ENCODE assay signal across 1 cellular context in the genomic region with DNA sequence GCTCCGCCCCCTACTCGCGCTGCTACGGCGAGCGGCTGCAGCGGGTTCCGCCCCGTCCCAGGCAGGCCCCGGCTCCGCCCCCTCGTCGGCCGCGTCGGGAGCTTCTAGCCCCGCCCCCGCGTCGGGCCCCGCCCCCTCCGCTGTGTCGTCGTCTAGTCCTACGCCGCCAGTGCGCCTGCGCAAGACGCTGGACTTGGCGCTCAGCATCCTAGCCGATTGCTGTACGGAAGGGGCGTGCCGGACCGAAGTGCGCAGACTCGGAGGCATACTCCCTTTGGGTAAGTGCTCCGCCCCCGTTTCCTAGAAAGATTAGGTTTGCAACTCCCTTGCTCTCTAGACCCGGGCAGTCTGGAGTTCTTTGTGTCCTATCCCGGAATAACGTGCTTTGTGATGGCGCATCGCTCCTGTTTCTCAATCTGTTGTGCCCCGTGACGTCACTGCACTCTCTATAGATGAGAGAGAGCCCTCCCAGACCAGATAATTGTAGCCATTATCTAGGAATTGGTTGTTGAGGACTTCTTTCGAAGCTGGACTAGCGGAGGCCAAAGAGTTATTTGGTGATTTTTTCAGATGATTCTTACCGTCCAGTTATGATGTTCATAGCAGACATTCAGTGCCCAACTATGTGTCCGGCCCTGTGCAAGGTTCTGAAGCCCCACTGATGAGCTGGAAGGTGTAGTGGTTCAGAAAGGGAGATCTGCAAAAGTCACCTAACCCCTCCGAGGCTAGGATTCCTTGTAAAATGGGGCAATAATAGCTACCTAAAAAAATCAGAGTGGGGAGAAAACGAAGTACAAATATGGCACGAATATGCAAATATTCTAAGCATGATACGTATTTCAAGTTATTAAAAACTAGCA.
TF ChIP-seq lines count a peak whose summit lies in the region.

No MANE protein-coding gene starts in this region.

TF ChIP-seq in K562, 482 proteins besides CTCF, POLR2A, EP300 and RAD21 (continued from another document and continues in another):
- TF ChIP-seq, protein P1, sequence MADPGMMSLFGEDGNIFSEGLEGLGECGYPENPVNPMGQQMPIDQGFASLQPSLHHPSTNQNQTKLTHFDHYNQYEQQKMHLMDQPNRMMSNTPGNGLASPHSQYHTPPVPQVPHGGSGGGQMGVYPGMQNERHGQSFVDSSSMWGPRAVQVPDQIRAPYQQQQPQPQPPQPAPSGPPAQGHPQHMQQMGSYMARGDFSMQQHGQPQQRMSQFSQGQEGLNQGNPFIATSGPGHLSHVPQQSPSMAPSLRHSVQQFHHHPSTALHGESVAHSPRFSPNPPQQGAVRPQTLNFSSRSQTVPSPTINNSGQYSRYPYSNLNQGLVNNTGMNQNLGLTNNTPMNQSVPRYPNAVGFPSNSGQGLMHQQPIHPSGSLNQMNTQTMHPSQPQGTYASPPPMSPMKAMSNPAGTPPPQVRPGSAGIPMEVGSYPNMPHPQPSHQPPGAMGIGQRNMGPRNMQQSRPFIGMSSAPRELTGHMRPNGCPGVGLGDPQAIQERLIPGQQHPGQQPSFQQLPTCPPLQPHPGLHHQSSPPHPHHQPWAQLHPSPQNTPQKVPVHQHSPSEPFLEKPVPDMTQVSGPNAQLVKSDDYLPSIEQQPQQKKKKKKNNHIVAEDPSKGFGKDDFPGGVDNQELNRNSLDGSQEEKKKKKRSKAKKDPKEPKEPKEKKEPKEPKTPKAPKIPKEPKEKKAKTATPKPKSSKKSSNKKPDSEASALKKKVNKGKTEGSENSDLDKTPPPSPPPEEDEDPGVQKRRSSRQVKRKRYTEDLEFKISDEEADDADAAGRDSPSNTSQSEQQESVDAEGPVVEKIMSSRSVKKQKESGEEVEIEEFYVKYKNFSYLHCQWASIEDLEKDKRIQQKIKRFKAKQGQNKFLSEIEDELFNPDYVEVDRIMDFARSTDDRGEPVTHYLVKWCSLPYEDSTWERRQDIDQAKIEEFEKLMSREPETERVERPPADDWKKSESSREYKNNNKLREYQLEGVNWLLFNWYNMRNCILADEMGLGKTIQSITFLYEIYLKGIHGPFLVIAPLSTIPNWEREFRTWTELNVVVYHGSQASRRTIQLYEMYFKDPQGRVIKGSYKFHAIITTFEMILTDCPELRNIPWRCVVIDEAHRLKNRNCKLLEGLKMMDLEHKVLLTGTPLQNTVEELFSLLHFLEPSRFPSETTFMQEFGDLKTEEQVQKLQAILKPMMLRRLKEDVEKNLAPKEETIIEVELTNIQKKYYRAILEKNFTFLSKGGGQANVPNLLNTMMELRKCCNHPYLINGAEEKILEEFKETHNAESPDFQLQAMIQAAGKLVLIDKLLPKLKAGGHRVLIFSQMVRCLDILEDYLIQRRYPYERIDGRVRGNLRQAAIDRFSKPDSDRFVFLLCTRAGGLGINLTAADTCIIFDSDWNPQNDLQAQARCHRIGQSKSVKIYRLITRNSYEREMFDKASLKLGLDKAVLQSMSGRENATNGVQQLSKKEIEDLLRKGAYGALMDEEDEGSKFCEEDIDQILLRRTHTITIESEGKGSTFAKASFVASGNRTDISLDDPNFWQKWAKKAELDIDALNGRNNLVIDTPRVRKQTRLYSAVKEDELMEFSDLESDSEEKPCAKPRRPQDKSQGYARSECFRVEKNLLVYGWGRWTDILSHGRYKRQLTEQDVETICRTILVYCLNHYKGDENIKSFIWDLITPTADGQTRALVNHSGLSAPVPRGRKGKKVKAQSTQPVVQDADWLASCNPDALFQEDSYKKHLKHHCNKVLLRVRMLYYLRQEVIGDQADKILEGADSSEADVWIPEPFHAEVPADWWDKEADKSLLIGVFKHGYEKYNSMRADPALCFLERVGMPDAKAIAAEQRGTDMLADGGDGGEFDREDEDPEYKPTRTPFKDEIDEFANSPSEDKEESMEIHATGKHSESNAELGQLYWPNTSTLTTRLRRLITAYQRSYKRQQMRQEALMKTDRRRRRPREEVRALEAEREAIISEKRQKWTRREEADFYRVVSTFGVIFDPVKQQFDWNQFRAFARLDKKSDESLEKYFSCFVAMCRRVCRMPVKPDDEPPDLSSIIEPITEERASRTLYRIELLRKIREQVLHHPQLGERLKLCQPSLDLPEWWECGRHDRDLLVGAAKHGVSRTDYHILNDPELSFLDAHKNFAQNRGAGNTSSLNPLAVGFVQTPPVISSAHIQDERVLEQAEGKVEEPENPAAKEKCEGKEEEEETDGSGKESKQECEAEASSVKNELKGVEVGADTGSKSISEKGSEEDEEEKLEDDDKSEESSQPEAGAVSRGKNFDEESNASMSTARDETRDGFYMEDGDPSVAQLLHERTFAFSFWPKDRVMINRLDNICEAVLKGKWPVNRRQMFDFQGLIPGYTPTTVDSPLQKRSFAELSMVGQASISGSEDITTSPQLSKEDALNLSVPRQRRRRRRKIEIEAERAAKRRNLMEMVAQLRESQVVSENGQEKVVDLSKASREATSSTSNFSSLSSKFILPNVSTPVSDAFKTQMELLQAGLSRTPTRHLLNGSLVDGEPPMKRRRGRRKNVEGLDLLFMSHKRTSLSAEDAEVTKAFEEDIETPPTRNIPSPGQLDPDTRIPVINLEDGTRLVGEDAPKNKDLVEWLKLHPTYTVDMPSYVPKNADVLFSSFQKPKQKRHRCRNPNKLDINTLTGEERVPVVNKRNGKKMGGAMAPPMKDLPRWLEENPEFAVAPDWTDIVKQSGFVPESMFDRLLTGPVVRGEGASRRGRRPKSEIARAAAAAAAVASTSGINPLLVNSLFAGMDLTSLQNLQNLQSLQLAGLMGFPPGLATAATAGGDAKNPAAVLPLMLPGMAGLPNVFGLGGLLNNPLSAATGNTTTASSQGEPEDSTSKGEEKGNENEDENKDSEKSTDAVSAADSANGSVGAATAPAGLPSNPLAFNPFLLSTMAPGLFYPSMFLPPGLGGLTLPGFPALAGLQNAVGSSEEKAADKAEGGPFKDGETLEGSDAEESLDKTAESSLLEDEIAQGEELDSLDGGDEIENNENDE (IDR thresholded peaks at IDR 0.05; ENCODE audit: low read depth, low read length): no peak
- TF ChIP-seq POLR2H (tag; IDR thresholded peaks at IDR 0.05; ENCODE audit: low read depth) (peak; percentile 76), MECOM (CRISPR knock-in tag; IDR thresholded peaks at IDR 0.05) (no peak), CCAR2 (IDR thresholded peaks at IDR 0.05; ENCODE audit: low read depth, low read length) (no peak), XRCC4 (IDR thresholded peaks at IDR 0.05; ENCODE audit: extremely low read depth, insufficient read depth, insufficient read length) (no peak), PHF8 (IDR thresholded peaks at IDR 0.05; ENCODE audit: borderline replicate concordance, low read length) (0 out of 2 replicates have a peak, but pooled peaks have one; percentile 40), HDAC8 (tag; IDR thresholded peaks at IDR 0.05) (no peak), TFAM (CRISPR knock-in tag; conservative IDR thresholded peaks at IDR 0.05) (no peak), C11orf30 (IDR thresholded peaks at IDR 0.05; ENCODE audit: low read depth) (no peak; the same call in 1 of the 2 replicates), STAT5A (IDR thresholded peaks at IDR 0.05; ENCODE audit: borderline replicate concordance, low read length) (peak; percentile 62; the same call in 1 of the 2 replicates), RBM22 (IDR thresholded peaks at IDR 0.05; ENCODE audit: low read depth, low read length, poor library complexity, severe bottlenecking) (no peak), SP1 (CRISPR knock-in tag; IDR thresholded peaks at IDR 0.05) (peak; percentile 73), JUN (IDR thresholded peaks at IDR 0.05; ENCODE audit: borderline replicate concordance, low read depth, low read length) (peak; percentile 48; the same call in 1 of the 2 replicates), JUN (CRISPR knock-in tag; IDR thresholded peaks at IDR 0.05; ENCODE audit: borderline replicate concordance) (no peak), SMARCC2 (IDR thresholded peaks at IDR 0.05; ENCODE audit: low read depth) (0 out of 2 replicates have a peak, but pooled peaks have one; percentile 36), KAT7 (CRISPR knock-in tag; IDR thresholded peaks at IDR 0.05; ENCODE audit: borderline replicate concordance) (no peak), MCM5 (IDR thresholded peaks at IDR 0.05; ENCODE audit: low read depth) (no peak), TCF7 (IDR thresholded peaks at IDR 0.05; ENCODE audit: borderline replicate concordance) (no peak), HMGN3 (IDR thresholded peaks at IDR 0.05; ENCODE audit: borderline replicate concordance, extremely low read depth, insufficient read length, low read depth, low read length) (no peak), MIER1 (IDR thresholded peaks at IDR 0.05; ENCODE audit: low read depth) (0 out of 2 replicates have a peak, but pooled peaks have one; percentile 56), ZNF79 (CRISPR knock-in tag; IDR thresholded peaks at IDR 0.05; ENCODE audit: low read depth) (no peak), SOX6 (IDR thresholded peaks at IDR 0.05) (no peak; the same call in 1 of the 2 replicates), BRD4 (IDR thresholded peaks at IDR 0.05) (no peak), KHSRP (IDR thresholded peaks at IDR 0.05) (peak; percentile 38; the same call in 1 of the 2 replicates), KAT8 (IDR thresholded peaks at IDR 0.05; ENCODE audit: low read depth) (no peak), CREB1 (IDR thresholded peaks at IDR 0.05) (peak; percentile 16; the same call in 1 of the 2 replicates), CREB1 (CRISPR knock-in tag; IDR thresholded peaks at IDR 0.05) (no peak), WHSC1 (IDR thresholded peaks at IDR 0.05; ENCODE audit: low read length) (no peak), TCFL5 (CRISPR knock-in tag; conservative IDR thresholded peaks at IDR 0.05) (no peak), RNF2 (IDR thresholded peaks at IDR 0.05) (peak; percentile 12; the same call in 1 of the 2 replicates)
- TF ChIP-seq, protein P2, sequence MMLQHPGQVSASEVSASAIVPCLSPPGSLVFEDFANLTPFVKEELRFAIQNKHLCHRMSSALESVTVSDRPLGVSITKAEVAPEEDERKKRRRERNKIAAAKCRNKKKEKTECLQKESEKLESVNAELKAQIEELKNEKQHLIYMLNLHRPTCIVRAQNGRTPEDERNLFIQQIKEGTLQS (IDR thresholded peaks at IDR 0.05): peak; percentile 78
- TF ChIP-seq, protein P2 (CRISPR knock-in tag; conservative IDR thresholded peaks at IDR 0.05): no peak
- TF ChIP-seq, protein P3, sequence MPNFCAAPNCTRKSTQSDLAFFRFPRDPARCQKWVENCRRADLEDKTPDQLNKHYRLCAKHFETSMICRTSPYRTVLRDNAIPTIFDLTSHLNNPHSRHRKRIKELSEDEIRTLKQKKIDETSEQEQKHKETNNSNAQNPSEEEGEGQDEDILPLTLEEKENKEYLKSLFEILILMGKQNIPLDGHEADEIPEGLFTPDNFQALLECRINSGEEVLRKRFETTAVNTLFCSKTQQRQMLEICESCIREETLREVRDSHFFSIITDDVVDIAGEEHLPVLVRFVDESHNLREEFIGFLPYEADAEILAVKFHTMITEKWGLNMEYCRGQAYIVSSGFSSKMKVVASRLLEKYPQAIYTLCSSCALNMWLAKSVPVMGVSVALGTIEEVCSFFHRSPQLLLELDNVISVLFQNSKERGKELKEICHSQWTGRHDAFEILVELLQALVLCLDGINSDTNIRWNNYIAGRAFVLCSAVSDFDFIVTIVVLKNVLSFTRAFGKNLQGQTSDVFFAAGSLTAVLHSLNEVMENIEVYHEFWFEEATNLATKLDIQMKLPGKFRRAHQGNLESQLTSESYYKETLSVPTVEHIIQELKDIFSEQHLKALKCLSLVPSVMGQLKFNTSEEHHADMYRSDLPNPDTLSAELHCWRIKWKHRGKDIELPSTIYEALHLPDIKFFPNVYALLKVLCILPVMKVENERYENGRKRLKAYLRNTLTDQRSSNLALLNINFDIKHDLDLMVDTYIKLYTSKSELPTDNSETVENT (CRISPR knock-in tag; IDR thresholded peaks at IDR 0.05): peak; percentile 47; the same call in 1 of the 2 replicates
- TF ChIP-seq, protein P4, sequence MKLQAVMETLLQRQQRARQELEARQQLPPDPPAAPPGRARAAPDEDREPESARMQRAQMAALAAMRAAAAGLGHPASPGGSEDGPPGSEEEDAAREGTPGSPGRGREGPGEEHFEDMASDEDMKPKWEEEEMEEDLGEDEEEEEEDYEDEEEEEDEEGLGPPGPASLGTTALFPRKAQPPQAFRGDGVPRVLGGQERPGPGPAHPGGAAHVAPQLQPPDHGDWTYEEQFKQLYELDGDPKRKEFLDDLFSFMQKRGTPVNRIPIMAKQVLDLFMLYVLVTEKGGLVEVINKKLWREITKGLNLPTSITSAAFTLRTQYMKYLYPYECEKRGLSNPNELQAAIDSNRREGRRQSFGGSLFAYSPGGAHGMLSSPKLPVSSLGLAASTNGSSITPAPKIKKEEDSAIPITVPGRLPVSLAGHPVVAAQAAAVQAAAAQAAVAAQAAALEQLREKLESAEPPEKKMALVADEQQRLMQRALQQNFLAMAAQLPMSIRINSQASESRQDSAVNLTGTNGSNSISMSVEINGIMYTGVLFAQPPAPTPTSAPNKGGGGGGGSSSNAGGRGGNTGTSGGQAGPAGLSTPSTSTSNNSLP (IDR thresholded peaks at IDR 0.05; ENCODE audit: borderline replicate concordance, low read depth, low read length): no peak
- TF ChIP-seq, protein P5, sequence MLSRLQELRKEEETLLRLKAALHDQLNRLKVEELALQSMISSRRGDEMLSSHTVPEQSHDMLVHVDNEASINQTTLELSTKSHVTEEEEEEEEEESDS (CRISPR knock-in tag; IDR thresholded peaks at IDR 0.05): no peak
- TF ChIP-seq, protein P6, sequence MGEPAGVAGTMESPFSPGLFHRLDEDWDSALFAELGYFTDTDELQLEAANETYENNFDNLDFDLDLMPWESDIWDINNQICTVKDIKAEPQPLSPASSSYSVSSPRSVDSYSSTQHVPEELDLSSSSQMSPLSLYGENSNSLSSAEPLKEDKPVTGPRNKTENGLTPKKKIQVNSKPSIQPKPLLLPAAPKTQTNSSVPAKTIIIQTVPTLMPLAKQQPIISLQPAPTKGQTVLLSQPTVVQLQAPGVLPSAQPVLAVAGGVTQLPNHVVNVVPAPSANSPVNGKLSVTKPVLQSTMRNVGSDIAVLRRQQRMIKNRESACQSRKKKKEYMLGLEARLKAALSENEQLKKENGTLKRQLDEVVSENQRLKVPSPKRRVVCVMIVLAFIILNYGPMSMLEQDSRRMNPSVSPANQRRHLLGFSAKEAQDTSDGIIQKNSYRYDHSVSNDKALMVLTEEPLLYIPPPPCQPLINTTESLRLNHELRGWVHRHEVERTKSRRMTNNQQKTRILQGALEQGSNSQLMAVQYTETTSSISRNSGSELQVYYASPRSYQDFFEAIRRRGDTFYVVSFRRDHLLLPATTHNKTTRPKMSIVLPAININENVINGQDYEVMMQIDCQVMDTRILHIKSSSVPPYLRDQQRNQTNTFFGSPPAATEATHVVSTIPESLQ (CRISPR knock-in tag; IDR thresholded peaks at IDR 0.05): no peak
- TF ChIP-seq, protein P7, sequence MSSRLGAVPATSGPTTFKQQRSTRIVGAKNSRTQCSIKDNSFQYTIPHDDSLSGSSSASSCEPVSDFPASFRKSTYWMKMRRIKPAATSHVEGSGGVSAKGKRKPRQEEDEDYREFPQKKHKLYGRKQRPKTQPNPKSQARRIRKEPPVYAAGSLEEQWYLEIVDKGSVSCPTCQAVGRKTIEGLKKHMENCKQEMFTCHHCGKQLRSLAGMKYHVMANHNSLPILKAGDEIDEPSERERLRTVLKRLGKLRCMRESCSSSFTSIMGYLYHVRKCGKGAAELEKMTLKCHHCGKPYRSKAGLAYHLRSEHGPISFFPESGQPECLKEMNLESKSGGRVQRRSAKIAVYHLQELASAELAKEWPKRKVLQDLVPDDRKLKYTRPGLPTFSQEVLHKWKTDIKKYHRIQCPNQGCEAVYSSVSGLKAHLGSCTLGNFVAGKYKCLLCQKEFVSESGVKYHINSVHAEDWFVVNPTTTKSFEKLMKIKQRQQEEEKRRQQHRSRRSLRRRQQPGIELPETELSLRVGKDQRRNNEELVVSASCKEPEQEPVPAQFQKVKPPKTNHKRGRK (tag; IDR thresholded peaks at IDR 0.05): no peak
